In the genomic region with DNA sequence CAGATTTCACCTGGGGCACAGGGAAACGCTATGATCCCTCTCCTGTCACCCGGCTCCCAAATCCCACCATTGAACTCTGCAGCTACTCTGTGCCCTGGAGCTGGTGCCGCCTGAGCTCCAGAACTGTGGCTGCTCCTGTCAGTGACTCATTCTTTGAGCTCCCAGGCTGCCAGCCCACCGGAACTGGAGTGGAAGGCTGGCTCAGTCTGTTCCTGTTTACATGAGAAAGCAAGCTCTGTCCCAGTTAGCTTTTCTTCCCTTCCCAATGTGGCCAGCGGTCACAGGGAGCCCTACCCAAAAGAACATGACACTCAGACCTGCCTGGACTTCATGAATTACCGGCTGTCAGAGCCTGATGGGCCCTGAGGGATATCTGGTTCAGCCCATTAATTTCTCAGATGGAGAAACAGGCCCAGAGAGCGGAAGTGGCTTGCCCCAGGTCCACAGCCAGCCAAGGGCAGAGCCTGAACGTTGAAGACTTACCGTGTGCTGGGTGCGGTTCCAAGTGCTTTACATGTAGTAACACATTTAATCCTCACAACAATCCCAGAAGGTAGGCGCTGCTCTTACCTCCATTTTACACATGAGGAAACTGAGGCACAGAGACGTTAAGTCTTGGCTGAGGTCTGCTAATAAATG, we compare ENCODE assay signal across 1 cellular context.
TF ChIP-seq lines count a peak whose summit lies in the region.

No MANE protein-coding gene starts in this region.

TF ChIP-seq in HCT116, 20 proteins besides CTCF, POLR2A, EP300 and RAD21:
- TF ChIP-seq SP1 (IDR thresholded peaks at IDR 0.05; ENCODE audit: low read depth) (no peak), SIN3A (IDR thresholded peaks at IDR 0.05; ENCODE audit: low read depth) (no peak)
